In genomic region chr5:4372481-4372880, GRCh38 we compare ENCODE assay signal across 14 cellular contexts.
A peak's percentile ranks its signal among the peaks of the same experiment; 100 is the strongest.
DNase-seq lines count a peak whose midpoint lies in the region; ATAC-seq and TF ChIP-seq lines count a peak whose summit lies in the region.
"Had no signal": no experiment of that assay in that cellular context is flagged by ENCODE, and none has a peak within 500 bp of the region (broad histone marks: within the 10 kb centered on the region; RNA-seq: fewer than 3 reads in every experiment).

No MANE protein-coding gene starts in this region.

- peak overlapping the region; percentile 4 for H2AFZ ChIP-seq in mammary epithelial cell (ENCODE audit: low read depth, low read length)

- H3K79me2 ChIP-seq in mammary epithelial cell (ENCODE audit: insufficient read depth, low read length), result no peaks in the 10 kb centered on the region

- dilution Hi-C loops in mammary epithelial cell (cut with HindIII; ENCODE audit: low sequenced_read_pairs), result loop anchor here (25.0 kb wide), 1 partner anchor 760 kb away; no protein-coding TSS in a partner anchor

- in situ Hi-C loops in SK-MEL-5 (cut with HindIII; ENCODE audit: low pct_unique_long_range_greater_than_20kb, low sequenced_read_pairs) (no loop called here), mammary epithelial cell (cut with MboI; ENCODE audit: low sequenced_read_pairs in 2 of 2) (no loop called here)

- H3K27me3 ChIP-seq in BLaER1, result no peaks in the 10 kb centered on the region
- no peaks in the 10 kb centered on the region for H3K27me3 ChIP-seq in mammary epithelial cell (ENCODE audit: insufficient read depth, low read length)

- intact Hi-C loops in mammary epithelial cell (cut with micrococcal nuclease), result no loop called here
- intact Hi-C loops in sciatic nerve (cut with DNase I), result no loop called here

- CTCF ChIA-PET in mammary epithelial cell (lab: Charles Lee; ENCODE audit: low non-redundant PET), result no interaction called here

- DNase-seq in SK-MEL-5 (ENCODE audit: low read depth, low spot score) (peak; percentile 53), mammary epithelial cell (peak; percentile 57), sciatic nerve (ENCODE audit: low spot score) (no peak), GDM1 (lab: John Stamatoyannopoulos, UW) (no peak), HPDE6-E6E7 (ENCODE audit: extremely low spot score) (no peak)
- DNase-seq: CD4-positive, alpha-beta T cell; DMS79 had no signal

- TF ChIP-seq CTCF in mammary epithelial cell (conservative IDR thresholded peaks at IDR 0.05 in 1 of 2, IDR thresholded peaks at IDR 0.05 in 1 of 2; ENCODE audit: extremely low read depth in 1 of 2, insufficient read depth in 1 of 2, low read depth in 1 of 2, low read length in 2 of 2), result no peak

- H3K36me3 ChIP-seq in BLaER1 (no peaks in the 10 kb centered on the region), mammary epithelial cell (ENCODE audit: insufficient read depth, low read length) (no peaks in the 10 kb centered on the region)
- H3K36me3 ChIP-seq: HAP-1 had no signal

- H4K20me1 ChIP-seq in BLaER1, result no peaks in the 10 kb centered on the region
- no peaks in the 10 kb centered on the region for H4K20me1 ChIP-seq in mammary epithelial cell (ENCODE audit: insufficient read depth, low read length)

- no peak overlapping the region for H3K4me3 ChIP-seq in BLaER1
- no peak overlapping the region for H3K4me3 ChIP-seq in mammary epithelial cell (replicated peaks in 1 of 3; ENCODE audit: insufficient read depth in 1 of 3, low read depth in 2 of 3, low read length in 3 of 3)
- H3K4me3 ChIP-seq: HAP-1, K562 had no signal

- H3K9me3 ChIP-seq in BLaER1, result no peaks in the 10 kb centered on the region
- H3K9me3 ChIP-seq in mammary epithelial cell (replicated peaks; ENCODE audit: insufficient read depth, low read length), result no peaks in the 10 kb centered on the region
- H3K9me3 ChIP-seq: HAP-1 had no signal

- BruUV-seq in mammary epithelial cell (replicated peaks; lab: Mats Ljungman, UMichigan), result no TSS peak

- no peak overlapping the region for H3K9ac ChIP-seq in BLaER1
- H3K9ac ChIP-seq in mammary epithelial cell (ENCODE audit: insufficient read depth, low read length), result no peak overlapping the region

- H3K4me1 ChIP-seq in BLaER1, result peaks cover 92% of the 10 kb centered on the region
- peaks cover 70% of the 10 kb centered on the region for H3K4me1 ChIP-seq in mammary epithelial cell (ENCODE audit: insufficient read depth, low read length)
- H3K4me1 ChIP-seq: HAP-1 had no signal

- H3K27ac ChIP-seq in BLaER1 (no peak overlapping the region), mammary epithelial cell (ENCODE audit: insufficient read depth, low read depth, low read length) (peak overlapping the region; percentile 77)
- H3K27ac ChIP-seq: 22Rv1, HL-60 had no signal

- peak overlapping the region; percentile 91 for H3K4me2 ChIP-seq in BLaER1
- peak overlapping the region; percentile 45 for H3K4me2 ChIP-seq in mammary epithelial cell (ENCODE audit: insufficient read depth, low read depth, low read length)

- ATAC-seq in sciatic nerve (peak; percentile 70), HG02938 (IDR thresholded peaks at IDR 0.05; ENCODE audit: unreplicated experiment) (no peak), GM18511 (IDR thresholded peaks at IDR 0.05; ENCODE audit: unreplicated experiment) (no peak)
- ATAC-seq: K562 had no signal

- WGBS in mammary epithelial cell (ENCODE audit: low coverage, missing lambda C conversion rate), result 13% methylated on average over 1 of the region's 1 CpG

Comparison
In these comparisons a context has a peak if more than half of its experiments do, and no peak if none do; other contexts are left out.
1. DNase-seq: peak in SK-MEL-5 (single experiment) and mammary epithelial cell (single experiment); none in sciatic nerve (single experiment), GDM1 (single experiment) and HPDE6-E6E7 (single experiment).